ENCODE assay signal across 1 cellular context in genomic region chr10:6202098-6202683, GRCh38.
TF ChIP-seq lines count a peak whose summit lies in the region.

No MANE protein-coding gene starts in this region.

TF ChIP-seq in HCT116, 20 proteins besides CTCF, POLR2A, EP300 and RAD21 (continued from another document):
- TF ChIP-seq ZBTB33 (IDR thresholded peaks at IDR 0.05; ENCODE audit: extremely low read depth, insufficient replicate concordance, low read length) (no peak), ATF3 (IDR thresholded peaks at IDR 0.05) (no peak), YY1 (IDR thresholded peaks at IDR 0.05; ENCODE audit: extremely low read depth, insufficient replicate concordance, low read depth, low read length) (no peak), CEBPB (IDR thresholded peaks at IDR 0.05; ENCODE audit: low read depth) (no peak), MAX (IDR thresholded peaks at IDR 0.05) (no peak), EGR1 (IDR thresholded peaks at IDR 0.05; ENCODE audit: low read depth) (no peak), ZNF274 (IDR thresholded peaks at IDR 0.05; ENCODE audit: low read depth, low read length) (no peak)
